ENCODE assay signal across 7 cellular contexts in genomic region chr14:106714461-106715428, GRCh38.
DNase-seq lines count a peak whose midpoint lies in the region; ATAC-seq and FAIRE-seq lines count a peak whose summit lies in the region.
"Not testable (repeated sequence)": the region's sequence is repeated elsewhere in the genome, so short reads cannot be mapped to it uniquely, and the experiment has no call there.

No MANE protein-coding gene starts in this region.

- not testable (repeated sequence) for H3K36me3 Mint-ChIP-seq in T-cell; activated T-cell treated with anti-CD3 and anti-CD28 coated beads, Interleukin-2, amount 50 U/mL, for 72 hours (ENCODE audit: insufficient read depth in 2 of 2); effector memory CD8-positive, alpha-beta T cell (ENCODE audit: insufficient read depth)

- peaks cover 4 to 29% (median 6%) of the 10 kb centered on the region in 3 donors for H3K4me1 Mint-ChIP-seq in T-cell
- H3K4me1 Mint-ChIP-seq in activated T-cell treated with anti-CD3 and anti-CD28 coated beads, Interleukin-2, amount 50 U/mL, for 72 hours (ENCODE audit: low read depth), result peaks cover 15% of the 10 kb centered on the region
- H3K4me1 Mint-ChIP-seq in effector memory CD8-positive, alpha-beta T cell (ENCODE audit: low read depth in 2 of 2), result peaks cover 20 to 27% of the 10 kb centered on the region in 2 donors

- POLR2A ChIA-PET in T-cell (lab: Charles Lee), result not testable (repeated sequence)

- H3K27me3 Mint-ChIP-seq in T-cell; activated T-cell treated with anti-CD3 and anti-CD28 coated beads, Interleukin-2, amount 50 U/mL, for 72 hours (ENCODE audit: low read depth); effector memory CD8-positive, alpha-beta T cell: not testable (repeated sequence)

- not testable (repeated sequence) for H3K9me3 Mint-ChIP-seq in T-cell; activated T-cell treated with anti-CD3 and anti-CD28 coated beads, Interleukin-2, amount 50 U/mL, for 72 hours; effector memory CD8-positive, alpha-beta T cell

- ATAC-seq in GM19324 (IDR thresholded peaks at IDR 0.05; ENCODE audit: low FRiP score, unreplicated experiment), result peak; percentile 65
- ATAC-seq in GM21737 (IDR thresholded peaks at IDR 0.05; ENCODE audit: unreplicated experiment), result peak; percentile 68
- peak; percentile 63 for ATAC-seq in HG03378 (IDR thresholded peaks at IDR 0.05; ENCODE audit: unreplicated experiment)
- peak; percentile 61 to 90 (median 84) for ATAC-seq in T-cell (replicated peaks in 1 of 4)
- ATAC-seq in activated T-cell treated with anti-CD3 and anti-CD28 coated beads, Interleukin-2, amount 50 U/mL, for 72 hours (replicated peaks in 1 of 2), result peak; percentile 31 to 50
- peak; percentile 83 for ATAC-seq in effector memory CD8-positive, alpha-beta T cell (replicated peaks)

- not testable (repeated sequence) for H3K27ac Mint-ChIP-seq in T-cell; activated T-cell treated with anti-CD3 and anti-CD28 coated beads, Interleukin-2, amount 50 U/mL, for 72 hours
- peak overlapping the region; percentile 38 to 49 for H3K27ac Mint-ChIP-seq in effector memory CD8-positive, alpha-beta T cell

- CTCF ChIA-PET in T-cell (lab: Charles Lee), result not testable (repeated sequence)

- not testable (repeated sequence) for H3K4me3 Mint-ChIP-seq in T-cell; activated T-cell treated with anti-CD3 and anti-CD28 coated beads, Interleukin-2, amount 50 U/mL, for 72 hours
- peak overlapping the region; percentile 29 to 54 for H3K4me3 Mint-ChIP-seq in effector memory CD8-positive, alpha-beta T cell

- not testable (repeated sequence) for DNase-seq in GM18507 (ENCODE audit: extremely low spot score, insufficient read length, low read depth); activated T-cell treated with anti-CD3 and anti-CD28 coated beads, Interleukin-2, amount 50 U/mL, for 72 hours
- peak in 14 of 34 experiments; percentile 8 to 57 (median 24) for DNase-seq in T-cell
- peak in 1 of 3 experiments; percentile 50 for DNase-seq in effector memory CD8-positive, alpha-beta T cell

- peak; percentile 94 for FAIRE-seq in GM18507 (lab: Jason Lieb, UNC)
